Comparison of ENCODE assay signal across 9 cellular contexts in the genomic region with DNA sequence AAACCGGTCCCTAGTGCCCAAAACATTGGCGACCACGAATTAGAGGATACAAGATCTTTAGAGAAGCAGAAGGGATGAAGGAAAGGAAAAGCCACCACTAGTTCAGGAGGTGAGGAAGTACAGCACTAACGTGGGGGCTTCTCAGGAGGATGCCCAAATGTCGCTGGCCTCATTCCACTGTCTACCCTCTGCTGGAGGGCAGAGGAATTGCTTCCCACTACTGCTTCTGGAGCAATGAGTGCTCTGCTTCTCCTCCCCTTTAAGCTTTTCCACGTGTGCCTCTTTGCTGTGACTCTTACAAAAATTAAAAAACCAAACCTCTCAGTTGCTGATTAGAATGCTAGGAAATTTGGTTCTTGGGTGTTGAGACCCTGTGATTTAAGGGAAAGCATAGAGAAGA.
A peak's percentile ranks its signal among the peaks of the same experiment; 100 is the strongest.
DNase-seq lines count a peak whose midpoint lies in the region; ATAC-seq and TF ChIP-seq lines count a peak whose summit lies in the region.
"Had no signal": no experiment of that assay in that cellular context is flagged by ENCODE, and none has a peak within 500 bp of the region (broad histone marks: within the 10 kb centered on the region; RNA-seq: fewer than 3 reads in every experiment).

No MANE protein-coding gene starts in this region.

- peak; percentile 61 for ATAC-seq in HG02885 (IDR thresholded peaks at IDR 0.05; ENCODE audit: poor library complexity, unreplicated experiment)
- ATAC-seq in GM19324 (IDR thresholded peaks at IDR 0.05; ENCODE audit: low FRiP score, unreplicated experiment) = no peak

- no peak overlapping the region for H2AFZ ChIP-seq in osteoblast (ENCODE audit: low read length)

- H3K9me3 ChIP-seq in osteoblast (ENCODE audit: low read depth, low read length) = no peaks in the 10 kb centered on the region

- no peaks in the 10 kb centered on the region for H3K9me3 Mint-ChIP-seq in immature natural killer cell

- H3K4me3 ChIP-seq in WI38 (ENCODE audit: low read depth, low read length) (no peak overlapping the region), osteoblast (ENCODE audit: insufficient read depth, low read length) (no peak overlapping the region)

- H3K27ac Mint-ChIP-seq in immature natural killer cell = no peak overlapping the region

- H3K79me2 ChIP-seq in osteoblast (ENCODE audit: insufficient read depth, low read length) = no peaks in the 10 kb centered on the region

- peaks cover 2 to 3% (median 2%) of the 10 kb centered on the region in 3 donors for H3K27me3 Mint-ChIP-seq in immature natural killer cell (ENCODE audit: low read depth in 3 of 3)

- no peaks in the 10 kb centered on the region for H3K36me3 Mint-ChIP-seq in immature natural killer cell

- no peaks in the 10 kb centered on the region for H3K4me1 ChIP-seq in osteoblast (ENCODE audit: insufficient read depth, low read length)

- H3K4me2 ChIP-seq in osteoblast (ENCODE audit: insufficient read depth, low read length) = no peak overlapping the region

- no peaks in the 10 kb centered on the region for H3K36me3 ChIP-seq in osteoblast (ENCODE audit: insufficient read depth, low read length)

- H4K20me1 ChIP-seq in osteoblast (ENCODE audit: insufficient read depth, low read length) = no peaks in the 10 kb centered on the region

- H3K27me3 ChIP-seq in osteoblast (ENCODE audit: insufficient read depth, low read length) = no peaks in the 10 kb centered on the region

- H3K4me3 Mint-ChIP-seq in immature natural killer cell = no peak overlapping the region

- H3K4me1 Mint-ChIP-seq in immature natural killer cell = no peaks in the 10 kb centered on the region

- H3K27ac ChIP-seq in osteoblast (ENCODE audit: low read depth, low read length) = no peak overlapping the region

- TF ChIP-seq CTCF in WI38 (IDR thresholded peaks at IDR 0.05; ENCODE audit: low read depth, low read length) (0 out of 2 replicates have a peak, but pooled peaks have one; percentile 3), osteoblast (IDR thresholded peaks at IDR 0.05; ENCODE audit: extremely low read depth, low read depth, low read length) (peak; percentile 62)

- DNase-seq in NCI-H748 (lab: John Stamatoyannopoulos, UW; ENCODE audit: unreplicated experiment) = peak; percentile 24
- no peak for DNase-seq in NCI-H748 treated with DMSO at 0.1 percent for 48 hours (lab: John Stamatoyannopoulos, UW)
- DNase-seq in osteoblast (ENCODE audit: insufficient read length, low spot score, missing footprints) = peak; percentile 54
- no peak for DNase-seq in immature natural killer cell
- DNase-seq in cerebellar nuclear complex (lab: John Stamatoyannopoulos, UW) = no peak
- DNase-seq: C1 segment of cervical spinal cord had no signal

Comparison
In these comparisons a context has a peak if more than half of its experiments do, and no peak if none do; other contexts are left out.
1. DNase-seq: peak in NCI-H748 (single experiment) and osteoblast (single experiment); none in NCI-H748 treated with DMSO at 0.1 percent for 48 hours (single experiment), immature natural killer cell (0 of 3) and cerebellar nuclear complex (0 of 2).